ENCODE assay signal across 13 cellular contexts in genomic region chr19:16363133-16363851, GRCh38. TPM values are rescaled to one million over a fixed set of nuclear protein-coding genes. Genes with fewer than 3 reads are reported as not detected.
DNase-seq lines count a peak whose midpoint lies in the region; ATAC-seq lines count a peak whose summit lies in the region.
"Had no signal": no experiment of that assay in that cellular context is flagged by ENCODE, and none has a peak within 500 bp of the region (broad histone marks: within the 10 kb centered on the region; RNA-seq: fewer than 3 reads in every experiment).

No MANE protein-coding gene starts in this region.

- no peak overlapping the region for H3K4me3 ChIP-seq in CD8-positive, alpha-beta memory T cell (ENCODE audit: low read length)
- H3K4me3 ChIP-seq in duodenal mucosa (ENCODE audit: low read depth in 1 of 2, low read length in 2 of 2) = no peak overlapping the region
- H3K4me3 ChIP-seq: right atrium auricular region had no signal

- peaks cover 0 to 6% of the 10 kb centered on the region in 2 donors for H3K27me3 Mint-ChIP-seq in CD8-positive, alpha-beta memory T cell
- no peaks in the 10 kb centered on the region for H3K27me3 Mint-ChIP-seq in naive thymus-derived CD8-positive, alpha-beta T cell
- H3K27me3 Mint-ChIP-seq in T-cell = no peaks in the 10 kb centered on the region

- peak overlapping the region in 4 of 7 donors; percentile 31 to 73 (median 54) for H3K4me3 Mint-ChIP-seq in CD8-positive, alpha-beta memory T cell
- peak overlapping the region in 5 of 10 donors; percentile 22 to 64 (median 43) for H3K4me3 Mint-ChIP-seq in naive thymus-derived CD8-positive, alpha-beta T cell
- no peak overlapping the region for H3K4me3 Mint-ChIP-seq in T-cell

- no peaks in the 10 kb centered on the region for H3K27me3 ChIP-seq in CD8-positive, alpha-beta memory T cell (ENCODE audit: insufficient read depth, low read length, poor library complexity, severe bottlenecking)
- peaks cover 0 to 5% of the 10 kb centered on the region in 2 donors for H3K27me3 ChIP-seq in duodenal mucosa (ENCODE audit: control insufficient read depth in 1 of 2, insufficient read depth in 2 of 2, low read length in 2 of 2)
- H3K27me3 ChIP-seq: right atrium auricular region had no signal

- CTCF ChIA-PET in CD8-positive, alpha-beta memory T cell (lab: Charles Lee) = interaction anchor here (1.3 to 15.2 kb wide), 3 partner anchors 12 to 116 kb away, joined by 3 to 403 read pairs (median 3); partner anchors contain the start of gene KLF2
- CTCF ChIA-PET in T-cell (lab: Charles Lee) = no interaction called here

- H3K36me3 Mint-ChIP-seq in CD8-positive, alpha-beta memory T cell = peaks cover 0 to 8% (median 4%) of the 10 kb centered on the region in 3 donors
- no peaks in the 10 kb centered on the region for H3K36me3 Mint-ChIP-seq in naive thymus-derived CD8-positive, alpha-beta T cell
- H3K36me3 Mint-ChIP-seq in T-cell = no peaks in the 10 kb centered on the region

- H3K27ac ChIP-seq in CD8-positive, alpha-beta memory T cell (ENCODE audit: low read depth, low read length) = peak overlapping the region; percentile 22
- H3K27ac ChIP-seq in duodenal mucosa (ENCODE audit: low read depth, low read length) = peak overlapping the region; percentile 78
- H3K27ac ChIP-seq: right atrium auricular region had no signal

- H3K9me3 ChIP-seq in CD8-positive, alpha-beta memory T cell (ENCODE audit: low read length) = no peaks in the 10 kb centered on the region
- H3K9me3 ChIP-seq in duodenal mucosa (ENCODE audit: control insufficient read depth in 1 of 2, low read length in 2 of 2) = no peaks in the 10 kb centered on the region
- H3K9me3 ChIP-seq: right atrium auricular region had no signal

- no peak for DNase-seq in CD8-positive, alpha-beta memory T cell
- DNase-seq in HPDE6-E6E7 (ENCODE audit: extremely low spot score) = peak; percentile 41
- DNase-seq in naive thymus-derived CD8-positive, alpha-beta T cell = peak in 1 of 10 donors; percentile 42
- DNase-seq in OCI-M2 (lab: John Stamatoyannopoulos, UW; ENCODE audit: unreplicated experiment) = no peak
- DNase-seq in T-cell = no peak
- no peak for DNase-seq in NCI-H1417 treated with DMSO at 0.1 percent for 48 hours (lab: John Stamatoyannopoulos, UW)
- DNase-seq in KG1 (lab: John Stamatoyannopoulos, UW) = no peak
- DNase-seq: activated effector memory CD4-positive, alpha-beta T cell treated with Interleukin-2 at 50 U/mL for 16 hours; DND-41; foreskin melanocyte; NCI-H1694 had no signal

- H3K9me3 Mint-ChIP-seq in CD8-positive, alpha-beta memory T cell = no peaks in the 10 kb centered on the region
- no peaks in the 10 kb centered on the region for H3K9me3 Mint-ChIP-seq in naive thymus-derived CD8-positive, alpha-beta T cell
- no peaks in the 10 kb centered on the region for H3K9me3 Mint-ChIP-seq in T-cell

- POLR2A ChIA-PET in CD8-positive, alpha-beta memory T cell (lab: Charles Lee) = interaction anchor here (0.5 to 20.9 kb wide), 4 partner anchors 8 to 36 kb away, joined by 3 to 1176 read pairs (median 5); partner anchors contain the start of gene KLF2
- POLR2A ChIA-PET in naive thymus-derived CD8-positive, alpha-beta T cell (lab: Charles Lee) = interaction anchor here (0.7 to 34.9 kb wide), 5 partner anchors 2 to 1081 kb away, joined by 3 to 4622 read pairs (median 901); partner anchors contain the start of gene KLF2
- POLR2A ChIA-PET in T-cell (lab: Charles Lee) = interaction anchor here in 1 of 2 donors (0.9 kb wide), 1 partner anchor 24 kb away, joined by 3 read pairs; no protein-coding TSS in a partner anchor

- peak overlapping the region in 7 of 8 donors; percentile 79 to 97 (median 85) for H3K27ac Mint-ChIP-seq in CD8-positive, alpha-beta memory T cell
- peak overlapping the region in 8 of 10 donors; percentile 81 to 92 (median 88) for H3K27ac Mint-ChIP-seq in naive thymus-derived CD8-positive, alpha-beta T cell
- H3K27ac Mint-ChIP-seq in T-cell = no peak overlapping the region

- H3K4me1 Mint-ChIP-seq in CD8-positive, alpha-beta memory T cell = peaks cover 40 to 69% (median 58%) of the 10 kb centered on the region in 3 donors
- peaks cover 39 to 85% (median 56%) of the 10 kb centered on the region in 4 donors for H3K4me1 Mint-ChIP-seq in naive thymus-derived CD8-positive, alpha-beta T cell
- H3K4me1 Mint-ChIP-seq in T-cell = peaks cover 83 to 88% (median 86%) of the 10 kb centered on the region in 3 donors

- H3K4me1 ChIP-seq in CD8-positive, alpha-beta memory T cell (ENCODE audit: insufficient read depth, low read length) = peaks cover 99% of the 10 kb centered on the region
- H3K4me1 ChIP-seq in duodenal mucosa (ENCODE audit: control insufficient read depth in 1 of 2, insufficient read depth in 2 of 2, low read length in 2 of 2) = peaks cover 42 to 46% of the 10 kb centered on the region in 2 donors

- no peaks in the 10 kb centered on the region for H3K36me3 ChIP-seq in CD8-positive, alpha-beta memory T cell (ENCODE audit: insufficient read depth, low read length)
- H3K36me3 ChIP-seq in duodenal mucosa (ENCODE audit: control insufficient read depth in 1 of 2, insufficient read depth in 2 of 2, low read length in 2 of 2) = no peaks in the 10 kb centered on the region

- no peak for ATAC-seq in naive thymus-derived CD8-positive, alpha-beta T cell
- no peak for ATAC-seq in T-cell (replicated peaks in 1 of 4)

- H3K9ac ChIP-seq in duodenal mucosa (ENCODE audit: low read depth in 1 of 2, low read length in 2 of 2) = peak overlapping the region; percentile 49 to 59

RNA-seq across cellular contexts. Expression of gene KLF2, which starts 38.7 kb away (rescaled TPM):
- 10 to 100 TPM; 33.7 to 37.5 TPM for total RNA-seq in CD8-positive, alpha-beta memory T cell
- 219 TPM for polyA plus RNA-seq in CD8-positive, alpha-beta memory T cell
- 100 to 1,000 TPM; 386 to 393 TPM for total RNA-seq in naive thymus-derived CD8-positive, alpha-beta T cell
- 100 to 1,000 TPM; 115 to 216 (median 166) TPM for polyA plus RNA-seq in naive thymus-derived CD8-positive, alpha-beta T cell
- total RNA-seq in T-cell = 100 to 1,000 TPM; 612 to 721 (median 621) TPM

Comparison
In these comparisons a context has a peak if more than half of its experiments do, and no peak if none do; other contexts are left out.
1. H3K27ac Mint-ChIP-seq: peak in CD8-positive, alpha-beta memory T cell (7 of 8) and naive thymus-derived CD8-positive, alpha-beta T cell (8 of 10); none in T-cell (0 of 2).
2. H3K4me3 Mint-ChIP-seq: peak in CD8-positive, alpha-beta memory T cell (4 of 7); none in T-cell (0 of 3).
3. RNA of gene KLF2, which starts 38.7 kb away (total RNA-seq): 612 to 721 TPM in T-cell and 386 to 393 TPM in naive thymus-derived CD8-positive, alpha-beta T cell; 33.7 to 37.5 TPM in CD8-positive, alpha-beta memory T cell; every median in the first group is over 10 times any median in the second.